ENCODE assay signal across 26 cellular contexts in the genomic region with DNA sequence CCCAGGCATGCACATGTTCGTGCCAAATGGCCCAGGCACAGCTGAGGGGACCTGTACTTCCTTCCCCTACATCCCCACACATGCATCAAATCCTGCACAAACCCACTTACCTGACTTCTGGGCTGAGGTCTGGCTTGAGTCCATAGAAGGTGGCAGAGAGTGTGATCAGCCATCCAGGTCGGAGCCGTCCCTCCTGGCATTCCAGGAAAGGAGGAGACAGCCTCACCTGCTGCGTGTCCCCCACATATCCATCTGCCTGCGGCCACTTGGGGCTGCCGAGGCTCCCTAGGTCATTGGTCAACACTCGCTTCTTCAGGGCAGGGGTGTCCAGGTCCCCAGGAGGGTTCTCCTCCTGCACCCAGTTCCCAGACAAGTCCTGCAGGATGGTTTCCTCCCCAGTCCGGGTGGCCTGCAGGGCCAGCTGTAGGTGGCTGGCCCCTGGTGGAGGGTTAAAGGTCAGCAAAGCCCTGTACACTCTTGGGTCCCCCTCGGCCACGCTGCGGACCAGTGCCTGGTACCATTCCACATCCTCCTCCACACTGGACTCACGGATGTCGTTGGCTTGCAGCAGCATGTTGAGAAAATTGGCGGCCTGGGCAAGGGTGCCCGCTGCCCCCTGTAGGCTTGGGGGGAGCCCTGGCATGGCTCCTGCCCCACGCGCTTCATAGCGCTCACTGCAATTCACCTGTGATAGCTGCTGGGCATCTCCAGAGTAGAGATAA. TPM values are rescaled to one million over a fixed set of nuclear protein-coding genes. Genes with fewer than 3 reads are reported as not detected.
"Had no signal": no experiment of that assay in that cellular context is flagged by ENCODE, and none has a peak within 500 bp of the region (broad histone marks: within the 10 kb centered on the region; RNA-seq: fewer than 3 reads in every experiment).

No MANE protein-coding gene starts in this region.

- DNase-seq: activated CD4-positive, alpha-beta memory T cell treated with anti-CD3 and anti-CD28 coated beads for 36 hours; activated CD4-positive, alpha-beta T cell treated with anti-CD3 and anti-CD28 coated beads, Interleukin-2, amount 10 ng/mL, durations not matched to agents 7 days and 5 days; activated CD4-positive, CD25-positive, alpha-beta regulatory T cell; activated CD8-positive, alpha-beta memory T cell treated with anti-CD3 and anti-CD28 coated beads for 24 hours; activated gamma-delta T cell treated with Interleukin-2 at 50 U/mL for 16 hours; activated naive CD4-positive, alpha-beta T cell treated with anti-CD3 and anti-CD28 coated beads, Interleukin-2, amount 10 ng/mL, durations not matched to agents 7 days and 5 days; activated naive CD8-positive, alpha-beta T cell treated with anti-CD3 and anti-CD28 coated beads for 36 hours; activated T-cell treated with anti-CD3 and anti-CD28 coated beads, Interleukin-2, amount 50 U/mL, for 4 hours; brain microvascular endothelial cell; MG63; MV-4-11; NCI-H1417 treated with DMSO at 0.1 percent for 48 hours; NCI-H2029; NCI-H2107; NCI-H345; NCI-H510A; NCI-H526 treated with DMSO at 0.1 percent for 48 hours; NK-92 treated with Interleukin-12 subunit alpha and Interleukin-12 subunit beta, amount 100 ng/mL, for 24 hours; Peyer's patch; Right ventricle myocardium superior; T-helper 2 cell; T1000 had no signal

- H3K4me3 Mint-ChIP-seq: activated CD4-positive, alpha-beta memory T cell treated with anti-CD3 and anti-CD28 coated beads for 36 hours; activated CD4-positive, alpha-beta T cell treated with anti-CD3 and anti-CD28 coated beads, Interleukin-2, amount 10 ng/mL, durations not matched to agents 7 days and 5 days; activated naive CD4-positive, alpha-beta T cell treated with anti-CD3 and anti-CD28 coated beads, Interleukin-2, amount 10 ng/mL, durations not matched to agents 7 days and 5 days; activated naive CD8-positive, alpha-beta T cell treated with anti-CD3 and anti-CD28 coated beads for 36 hours; activated T-cell treated with anti-CD3 and anti-CD28 coated beads, Interleukin-2, amount 50 U/mL, for 4 hours had no signal

- ATAC-seq: activated T-cell treated with anti-CD3 and anti-CD28 coated beads, Interleukin-2, amount 50 U/mL, for 4 hours had no signal

- H3K27ac Mint-ChIP-seq: activated CD4-positive, alpha-beta memory T cell treated with anti-CD3 and anti-CD28 coated beads for 36 hours; activated CD4-positive, alpha-beta T cell treated with anti-CD3 and anti-CD28 coated beads, Interleukin-2, amount 10 ng/mL, durations not matched to agents 7 days and 5 days; activated naive CD4-positive, alpha-beta T cell treated with anti-CD3 and anti-CD28 coated beads, Interleukin-2, amount 10 ng/mL, durations not matched to agents 7 days and 5 days; activated naive CD8-positive, alpha-beta T cell treated with anti-CD3 and anti-CD28 coated beads for 36 hours had no signal

- H3K27me3 ChIP-seq: brain microvascular endothelial cell, cardiac muscle cell, MG63, Peyer's patch, SJSA1 had no signal

- H3K4me1 Mint-ChIP-seq: activated CD4-positive, alpha-beta T cell treated with anti-CD3 and anti-CD28 coated beads, Interleukin-2, amount 10 ng/mL, durations not matched to agents 7 days and 5 days; activated naive CD4-positive, alpha-beta T cell treated with anti-CD3 and anti-CD28 coated beads, Interleukin-2, amount 10 ng/mL, durations not matched to agents 7 days and 5 days; activated naive CD8-positive, alpha-beta T cell treated with anti-CD3 and anti-CD28 coated beads for 36 hours had no signal

- H3K27me3 Mint-ChIP-seq: activated CD4-positive, alpha-beta T cell treated with anti-CD3 and anti-CD28 coated beads, Interleukin-2, amount 10 ng/mL, durations not matched to agents 7 days and 5 days; activated naive CD8-positive, alpha-beta T cell treated with anti-CD3 and anti-CD28 coated beads for 36 hours had no signal

- H3K36me3 ChIP-seq: brain microvascular endothelial cell, cardiac muscle cell, MG63, Peyer's patch, SJSA1 had no signal

- H3K9me3 Mint-ChIP-seq: activated CD4-positive, alpha-beta memory T cell treated with anti-CD3 and anti-CD28 coated beads for 36 hours; activated CD4-positive, alpha-beta T cell treated with anti-CD3 and anti-CD28 coated beads, Interleukin-2, amount 10 ng/mL, durations not matched to agents 7 days and 5 days; activated naive CD4-positive, alpha-beta T cell treated with anti-CD3 and anti-CD28 coated beads, Interleukin-2, amount 10 ng/mL, durations not matched to agents 7 days and 5 days; activated naive CD8-positive, alpha-beta T cell treated with anti-CD3 and anti-CD28 coated beads for 36 hours; activated T-cell treated with anti-CD3 and anti-CD28 coated beads, Interleukin-2, amount 50 U/mL, for 4 hours had no signal

- H3K4me1 ChIP-seq: Peyer's patch, SJSA1 had no signal

- H3K9me3 ChIP-seq: MG63, Peyer's patch, SJSA1 had no signal

- H3K27ac ChIP-seq: brain microvascular endothelial cell, cardiac muscle cell, Peyer's patch, RWPE1, SJSA1, VCaP had no signal

- H3K4me3 ChIP-seq: cardiac muscle cell, MG63, Peyer's patch, SJSA1 had no signal

- H3K36me3 Mint-ChIP-seq: activated CD4-positive, alpha-beta memory T cell treated with anti-CD3 and anti-CD28 coated beads for 36 hours; activated naive CD4-positive, alpha-beta T cell treated with anti-CD3 and anti-CD28 coated beads, Interleukin-2, amount 10 ng/mL, durations not matched to agents 7 days and 5 days; activated naive CD8-positive, alpha-beta T cell treated with anti-CD3 and anti-CD28 coated beads for 36 hours had no signal

RNA-seq across cellular contexts. Expression of gene GPR179, which starts 0.7 kb away (rescaled TPM):
- total RNA-seq: activated CD4-positive, alpha-beta T cell treated with anti-CD3 and anti-CD28 coated beads, Interleukin-2, amount 10 ng/mL, durations not matched to agents 7 days and 5 days had no signal
